Comparison of ENCODE assay signal across 18 cellular contexts in genomic region chr16:69165584-69165983, GRCh38. TPM values are rescaled to one million over a fixed set of nuclear protein-coding genes. Genes with fewer than 3 reads are reported as not detected.
A peak's percentile ranks its signal among the peaks of the same experiment; 100 is the strongest.
DNase-seq lines count a peak whose midpoint lies in the region; ATAC-seq and TF ChIP-seq lines count a peak whose summit lies in the region.
"Had no signal": no experiment of that assay in that cellular context is flagged by ENCODE, and none has a peak within 500 bp of the region (broad histone marks: within the 10 kb centered on the region; RNA-seq: fewer than 3 reads in every experiment).

No MANE protein-coding gene starts in this region.

- H3K4me3 Mint-ChIP-seq in activated T-cell treated with anti-CD3 and anti-CD28 coated beads, Interleukin-2, amount 50 U/mL, for 72 hours: peak overlapping the region; percentile 72 to 79
- peak overlapping the region in 1 of 7 donors; percentile 40 for H3K4me3 Mint-ChIP-seq in CD8-positive, alpha-beta memory T cell
- peak overlapping the region; percentile 81 for H3K4me3 Mint-ChIP-seq in activated naive CD8-positive, alpha-beta T cell
- H3K4me3 Mint-ChIP-seq in nephron: no peak overlapping the region

- H3K9me3 Mint-ChIP-seq in activated T-cell treated with anti-CD3 and anti-CD28 coated beads, Interleukin-2, amount 50 U/mL, for 72 hours: no peaks in the 10 kb centered on the region
- H3K9me3 Mint-ChIP-seq in CD8-positive, alpha-beta memory T cell: no peaks in the 10 kb centered on the region
- no peaks in the 10 kb centered on the region for H3K9me3 Mint-ChIP-seq in activated naive CD8-positive, alpha-beta T cell (ENCODE audit: low read depth)
- H3K9me3 Mint-ChIP-seq in nephron: no peaks in the 10 kb centered on the region
- H3K9me3 Mint-ChIP-seq: effector memory CD8-positive, alpha-beta T cell; naive thymus-derived CD8-positive, alpha-beta T cell had no signal

- no peak for TF ChIP-seq CTCF in nephron (IDR thresholded peaks at IDR 0.05; ENCODE audit: unreplicated experiment in 3 of 3)

- no peaks in the 10 kb centered on the region for H3K27me3 Mint-ChIP-seq in activated T-cell treated with anti-CD3 and anti-CD28 coated beads, Interleukin-2, amount 50 U/mL, for 72 hours (ENCODE audit: low read depth)
- no peaks in the 10 kb centered on the region for H3K27me3 Mint-ChIP-seq in CD8-positive, alpha-beta memory T cell
- no peaks in the 10 kb centered on the region for H3K27me3 Mint-ChIP-seq in activated naive CD8-positive, alpha-beta T cell
- no peaks in the 10 kb centered on the region for H3K27me3 Mint-ChIP-seq in nephron (ENCODE audit: low read depth)
- H3K27me3 Mint-ChIP-seq: effector memory CD8-positive, alpha-beta T cell; naive thymus-derived CD8-positive, alpha-beta T cell had no signal

- H3K27me3 ChIP-seq in CD8-positive, alpha-beta memory T cell (ENCODE audit: insufficient read depth, low read length, poor library complexity, severe bottlenecking): no peaks in the 10 kb centered on the region
- H3K27me3 ChIP-seq in SJCRH30: no peaks in the 10 kb centered on the region
- H3K27me3 ChIP-seq: testis had no signal

- ATAC-seq in activated T-cell treated with anti-CD3 and anti-CD28 coated beads, Interleukin-2, amount 50 U/mL, for 72 hours (replicated peaks in 1 of 2): no peak
- ATAC-seq in esophagus mucosa: no peak

- no peaks in the 10 kb centered on the region for H3K9me3 ChIP-seq in CD8-positive, alpha-beta memory T cell (ENCODE audit: low read length)
- H3K9me3 ChIP-seq in SJCRH30 (replicated peaks): no peaks in the 10 kb centered on the region
- H3K9me3 ChIP-seq: testis had no signal

- CTCF ChIA-PET in CD8-positive, alpha-beta memory T cell (lab: Charles Lee): interaction anchor here (0.7 to 4.2 kb wide), 3 partner anchors 15 to 45 kb away, joined by 3 to 21 read pairs (median 7); partner anchors contain the start of gene SNTB2

- peaks cover 11% of the 10 kb centered on the region for H3K4me1 ChIP-seq in CD8-positive, alpha-beta memory T cell (ENCODE audit: insufficient read depth, low read length)
- no peaks in the 10 kb centered on the region for H3K4me1 ChIP-seq in SJCRH30

- H3K27ac ChIP-seq in CD8-positive, alpha-beta memory T cell (ENCODE audit: low read depth, low read length): no peak overlapping the region
- H3K27ac ChIP-seq in SJCRH30: no peak overlapping the region
- H3K27ac ChIP-seq: testis had no signal

- peaks cover 11 to 37% of the 10 kb centered on the region in 2 donors for H3K36me3 Mint-ChIP-seq in activated T-cell treated with anti-CD3 and anti-CD28 coated beads, Interleukin-2, amount 50 U/mL, for 72 hours (ENCODE audit: insufficient read depth in 2 of 2)
- H3K36me3 Mint-ChIP-seq in CD8-positive, alpha-beta memory T cell: peaks cover 5 to 77% (median 15%) of the 10 kb centered on the region in 3 donors
- H3K36me3 Mint-ChIP-seq in activated naive CD8-positive, alpha-beta T cell: peaks cover 15% of the 10 kb centered on the region
- H3K36me3 Mint-ChIP-seq in nephron (ENCODE audit: low read depth): peaks cover 72% of the 10 kb centered on the region

- POLR2A ChIA-PET in CD8-positive, alpha-beta memory T cell (lab: Charles Lee): no interaction called here

- H3K36me3 ChIP-seq in CD8-positive, alpha-beta memory T cell (ENCODE audit: insufficient read depth, low read length): peaks cover 37% of the 10 kb centered on the region
- H3K36me3 ChIP-seq in SJCRH30: peaks cover 38% of the 10 kb centered on the region

- no peak overlapping the region for H3K4me3 ChIP-seq in CD8-positive, alpha-beta memory T cell (ENCODE audit: low read length)
- H3K4me3 ChIP-seq in SJCRH30: no peak overlapping the region
- H3K4me3 ChIP-seq: testis had no signal

- DNase-seq in activated T-cell treated with anti-CD3 and anti-CD28 coated beads, Interleukin-2, amount 50 U/mL, for 72 hours: no peak
- DNase-seq in activated T-cell treated with anti-CD3 and anti-CD28 coated beads, Interleukin-2, amount 50 U/mL, for 1 hour: no peak
- DNase-seq in CD8-positive, alpha-beta memory T cell: no peak
- DNase-seq in NCI-H2227 (lab: John Stamatoyannopoulos, UW; ENCODE audit: unreplicated experiment) (no peak), SJCRH30 (no peak)
- DNase-seq: aorta; effector memory CD8-positive, alpha-beta T cell; glutamatergic neuron; KBM-7; NCI-H187; NCI-H226; NCI-H82; SHP77; testis had no signal

- peak overlapping the region; percentile 92 for H3K27ac Mint-ChIP-seq in activated T-cell treated with anti-CD3 and anti-CD28 coated beads, Interleukin-2, amount 50 U/mL, for 72 hours
- H3K27ac Mint-ChIP-seq in CD8-positive, alpha-beta memory T cell: peak overlapping the region in 6 of 8 donors; percentile 44 to 94 (median 73)
- peak overlapping the region; percentile 94 for H3K27ac Mint-ChIP-seq in activated naive CD8-positive, alpha-beta T cell
- peak overlapping the region in 2 of 3 experiments; percentile 8 to 33 for H3K27ac Mint-ChIP-seq in nephron

- peaks cover 41% of the 10 kb centered on the region for H3K4me1 Mint-ChIP-seq in activated T-cell treated with anti-CD3 and anti-CD28 coated beads, Interleukin-2, amount 50 U/mL, for 72 hours (ENCODE audit: low read depth)
- peaks cover 24 to 35% (median 26%) of the 10 kb centered on the region in 3 donors for H3K4me1 Mint-ChIP-seq in CD8-positive, alpha-beta memory T cell
- H3K4me1 Mint-ChIP-seq in activated naive CD8-positive, alpha-beta T cell (ENCODE audit: low read depth): peaks cover 43% of the 10 kb centered on the region
- peaks cover 16% of the 10 kb centered on the region for H3K4me1 Mint-ChIP-seq in nephron

RNA-seq across cellular contexts. Expression of gene SNTB2, which starts 21.4 kb away (rescaled TPM):
- 10 to 100 TPM; 21.1 to 21.9 TPM for total RNA-seq in activated T-cell treated with anti-CD3 and anti-CD28 coated beads, Interleukin-2, amount 50 U/mL, for 72 hours
- 10 to 100 TPM; 13.6 to 14.9 TPM for total RNA-seq in CD8-positive, alpha-beta memory T cell
- polyA plus RNA-seq in CD8-positive, alpha-beta memory T cell: 28.2 TPM
- total RNA-seq in SJCRH30 (2014; rRNA removed; shearing (Covaris generic)): 12.5 and 14.0 TPM in 2 replicates
- total RNA-seq in esophagus mucosa: 25.2 TPM

RNA-seq across cellular contexts. Expression of gene UTP4, which starts 33.1 kb away (rescaled TPM):
- 100 to 1,000 TPM in 1 of 2 donors, 10 to 100 TPM in 1; 81.7 to 112 TPM for total RNA-seq in activated T-cell treated with anti-CD3 and anti-CD28 coated beads, Interleukin-2, amount 50 U/mL, for 72 hours
- total RNA-seq in CD8-positive, alpha-beta memory T cell: 100 to 1,000 TPM; 150 to 155 TPM
- 59.0 TPM for polyA plus RNA-seq in CD8-positive, alpha-beta memory T cell
- total RNA-seq in SJCRH30 (2014; rRNA removed; shearing (Covaris generic)): 23.8 and 31.4 TPM in 2 replicates
- total RNA-seq in esophagus mucosa: 30.2 TPM

RNA-seq across cellular contexts. Expression of gene CHTF8, which starts 33.2 kb away (rescaled TPM):
- total RNA-seq in activated T-cell treated with anti-CD3 and anti-CD28 coated beads, Interleukin-2, amount 50 U/mL, for 72 hours: 100 to 1,000 TPM; 159 to 185 TPM
- total RNA-seq in CD8-positive, alpha-beta memory T cell: 100 to 1,000 TPM; 141 to 149 TPM
- polyA plus RNA-seq in CD8-positive, alpha-beta memory T cell: 181 TPM
- total RNA-seq in SJCRH30 (2014; rRNA removed; shearing (Covaris generic)): 38.2 and 42.3 TPM in 2 replicates
- total RNA-seq in esophagus mucosa: 89.6 TPM

Comparison
In these comparisons a context has a peak if more than half of its experiments do, and no peak if none do; other contexts are left out.
1. H3K27ac Mint-ChIP-seq: peak in every context shown above with its lines; median percentile 94 in activated naive CD8-positive, alpha-beta T cell; 92 in activated T-cell treated with anti-CD3 and anti-CD28 coated beads, Interleukin-2, amount 50 U/mL, for 72 hours; 73 in CD8-positive, alpha-beta memory T cell; 20 in nephron.
2. H3K4me3 Mint-ChIP-seq: peak in activated T-cell treated with anti-CD3 and anti-CD28 coated beads, Interleukin-2, amount 50 U/mL, for 72 hours (2 of 2) and activated naive CD8-positive, alpha-beta T cell (single experiment); none in nephron (0 of 3).